Comparison of ENCODE assay signal across 8 cellular contexts in genomic region chr13:66689628-66690027, GRCh38.
A peak's percentile ranks its signal among the peaks of the same experiment; 100 is the strongest.
DNase-seq lines count a peak whose midpoint lies in the region; ATAC-seq and TF ChIP-seq lines count a peak whose summit lies in the region.

No MANE protein-coding gene starts in this region.

- no peaks in the 10 kb centered on the region for H3K27me3 Mint-ChIP-seq in effector memory CD8-positive, alpha-beta T cell

- no peak overlapping the region for H3K27ac Mint-ChIP-seq in effector memory CD8-positive, alpha-beta T cell

- H3K4me1 Mint-ChIP-seq in effector memory CD8-positive, alpha-beta T cell (ENCODE audit: low read depth in 2 of 2), result no peaks in the 10 kb centered on the region

- in situ Hi-C loops in SK-MEL-5 (cut with HindIII; ENCODE audit: low pct_unique_long_range_greater_than_20kb, low sequenced_read_pairs), result no loop called here

- H3K4me3 Mint-ChIP-seq in effector memory CD8-positive, alpha-beta T cell, result no peak overlapping the region

- H3K4me3 ChIP-seq in foreskin fibroblast (ENCODE audit: low read depth in 1 of 2, low read length in 2 of 2), result no peak overlapping the region

- DNase-seq in NCI-H748 (lab: John Stamatoyannopoulos, UW; ENCODE audit: unreplicated experiment) (peak; percentile 52), NCI-H748 treated with DMSO at 0.1 percent for 48 hours (lab: John Stamatoyannopoulos, UW) (no peak), SK-MEL-5 (ENCODE audit: low read depth, low spot score) (peak; percentile 52), foreskin fibroblast (peak in 1 of 2 donors; percentile 53), smooth muscle cell of the brain vasculature (ENCODE audit: low read depth, low spot score) (peak; percentile 21), T1000 (lab: John Stamatoyannopoulos, UW) (no peak)
- no peak for DNase-seq in effector memory CD8-positive, alpha-beta T cell

- H3K36me3 Mint-ChIP-seq in effector memory CD8-positive, alpha-beta T cell (ENCODE audit: insufficient read depth), result no peaks in the 10 kb centered on the region

- no peak for ATAC-seq in effector memory CD8-positive, alpha-beta T cell (replicated peaks)
- ATAC-seq in HG02763 (IDR thresholded peaks at IDR 0.05; ENCODE audit: unreplicated experiment), result no peak

- H3K9me3 Mint-ChIP-seq in effector memory CD8-positive, alpha-beta T cell, result peaks cover 4% of the 10 kb centered on the region in 2 donors

- peak; percentile 28 for TF ChIP-seq CTCF in foreskin fibroblast (IDR thresholded peaks at IDR 0.05; ENCODE audit: low read depth, low read length)

Comparison
In these comparisons a context has a peak if more than half of its experiments do, and no peak if none do; other contexts are left out.
1. DNase-seq: peak in NCI-H748 (single experiment), SK-MEL-5 (single experiment) and smooth muscle cell of the brain vasculature (single experiment); none in NCI-H748 treated with DMSO at 0.1 percent for 48 hours (single experiment), effector memory CD8-positive, alpha-beta T cell (0 of 3) and T1000 (single experiment).